ENCODE assay signal across 16 cellular contexts in genomic region chr14:32941668-32942065, GRCh38. TPM values are rescaled to one million over a fixed set of nuclear protein-coding genes. Genes with fewer than 3 reads are reported as not detected.
DNase-seq lines count a peak whose midpoint lies in the region; TF ChIP-seq lines count a peak whose summit lies in the region.
"Had no signal": no experiment of that assay in that cellular context is flagged by ENCODE, and none has a peak within 500 bp of the region (broad histone marks: within the 10 kb centered on the region; RNA-seq: fewer than 3 reads in every experiment).

No MANE protein-coding gene starts in this region.

- H2AFZ ChIP-seq in neuron (ENCODE audit: low read depth, low read length) = no peak overlapping the region

- DNase-seq in ELF-1 (ENCODE audit: low read depth, low spot score) (peak; percentile 8), NCI-H2029 (lab: John Stamatoyannopoulos, UW) (peak; percentile 70), SK-N-DZ (ENCODE audit: low spot score) (no peak), mesenteric fat pad (ENCODE audit: low spot score) (no peak), glutamatergic neuron (no peak)
- DNase-seq: BE2C; CD4-positive, alpha-beta memory T cell; IMR-90; Kasumi-1; NCI-H1436; NCI-H2107; NCI-H226; SIG-M5 had no signal

- peak overlapping the region in 4 of 5 experiments; percentile 23 to 84 (median 48) for H3K27ac Mint-ChIP-seq in brain
- H3K27ac Mint-ChIP-seq in glutamatergic neuron (ENCODE audit: unreplicated experiment) = no peak overlapping the region
- H3K27ac Mint-ChIP-seq: CD4-positive, alpha-beta memory T cell had no signal

- H3K27me3 Mint-ChIP-seq in brain (peaks cover 20% of the 10 kb centered on the region), glutamatergic neuron (ENCODE audit: unreplicated experiment) (peaks cover 14% of the 10 kb centered on the region)

- H3K36me3 Mint-ChIP-seq in brain (no peaks in the 10 kb centered on the region), glutamatergic neuron (ENCODE audit: unreplicated experiment) (no peaks in the 10 kb centered on the region)

- H3K4me1 ChIP-seq in neuron (ENCODE audit: insufficient read depth, low read length) = peaks cover 44% of the 10 kb centered on the region
- H3K4me1 ChIP-seq: BE2C had no signal

- no peaks in the 10 kb centered on the region for H3K27me3 ChIP-seq in neuron (ENCODE audit: insufficient read depth, low read length)

- H3K9me3 ChIP-seq in neuron (ENCODE audit: low read length) = no peaks in the 10 kb centered on the region
- H3K9me3 ChIP-seq: BE2C had no signal

- no peak for TF ChIP-seq CTCF in brain (conservative IDR thresholded peaks at IDR 0.05)
- no peak for TF ChIP-seq CTCF in glutamatergic neuron (IDR thresholded peaks at IDR 0.05; ENCODE audit: partially characterized antibody, unreplicated experiment)

- peaks cover 76% of the 10 kb centered on the region for H3K4me1 Mint-ChIP-seq in brain
- peaks cover 11% of the 10 kb centered on the region for H3K4me1 Mint-ChIP-seq in glutamatergic neuron (ENCODE audit: low read depth, unreplicated experiment)

- peaks cover 0 to 7% (median 0%) of the 10 kb centered on the region in 5 experiments for H3K9me3 Mint-ChIP-seq in brain
- H3K9me3 Mint-ChIP-seq in glutamatergic neuron (ENCODE audit: unreplicated experiment) = peaks cover 11% of the 10 kb centered on the region

- peak overlapping the region; percentile 14 for H3K4me3 ChIP-seq in neuron (ENCODE audit: low read length)

- peaks cover 2% of the 10 kb centered on the region for H3K36me3 ChIP-seq in neuron (ENCODE audit: insufficient read depth, low read length)
- H3K36me3 ChIP-seq: BE2C had no signal

- H3K4me3 Mint-ChIP-seq in brain (peak overlapping the region; percentile 61 to 93 (median 80)), glutamatergic neuron (ENCODE audit: unreplicated experiment) (no peak overlapping the region)

RNA-seq across cellular contexts. Expression of gene NPAS3, which starts 3.0 kb away (rescaled TPM):
- polyA plus RNA-seq in brain (ENCODE audit: insufficient read depth, low read depth, low replicate concordance) = 5.1 TPM
- 0.18 and 0.20 TPM in 2 replicates for polyA plus RNA-seq in SK-N-DZ (2014; cell fraction: cytosol; rRNA removed)
- 0.12 TPM in 1 of 2 replicates, not detected in the other for polyA plus RNA-seq in SK-N-DZ (2014; cell fraction: nucleus; rRNA removed)
- 3.6 TPM for total RNA-seq in mesenteric fat pad
- total RNA-seq in glutamatergic neuron (ENCODE audit: unreplicated experiment) = 2.4 TPM
- total RNA-seq: CD4-positive, alpha-beta memory T cell; HT-29; IMR-90 had no signal
- polyA plus RNA-seq: CD4-positive, alpha-beta memory T cell; IMR-90 had no signal

Comparison
In these comparisons a context has a peak if more than half of its experiments do, and no peak if none do; other contexts are left out.
1. DNase-seq: peak in ELF-1 (single experiment) and NCI-H2029 (single experiment); none in SK-N-DZ (single experiment), mesenteric fat pad (single experiment) and glutamatergic neuron (single experiment).